ENCODE assay signal across 18 cellular contexts in genomic region chr18:79869591-79870368, GRCh38.
DNase-seq lines count a peak whose midpoint lies in the region; ATAC-seq and TF ChIP-seq lines count a peak whose summit lies in the region.
"Had no signal": no experiment of that assay in that cellular context is flagged by ENCODE, and none has a peak within 500 bp of the region (broad histone marks: within the 10 kb centered on the region; RNA-seq: fewer than 3 reads in every experiment).

No MANE protein-coding gene starts in this region.

- no peaks in the 10 kb centered on the region for H3K9me3 ChIP-seq in suprapubic skin
- H3K9me3 ChIP-seq: A549 had no signal

- no peak for TF ChIP-seq POLR2A in NB4 (IDR thresholded peaks at IDR 0.05; ENCODE audit: extremely low read depth, insufficient read length)
- TF ChIP-seq POLR2A in suprapubic skin (IDR thresholded peaks at IDR 0.05), result no peak

- 92% methylated on average over 30 of the region's 34 CpGs for WGBS in suprapubic skin

- no peaks in the 10 kb centered on the region for H3K36me3 ChIP-seq in suprapubic skin

- no peak for ATAC-seq in left lobe of liver
- ATAC-seq: CD8-positive, alpha-beta T cell; GM12878 had no signal

- peak; percentile 38 for DNase-seq in activated effector memory CD4-positive, alpha-beta T cell treated with anti-CD3 and anti-CD28 coated beads, Interleukin-2, amount 50 U/mL, for 16 hours
- no peak for DNase-seq in activated effector memory CD4-positive, alpha-beta T cell treated with Interleukin-2 at 50 U/mL for 16 hours
- DNase-seq in NB4 (ENCODE audit: low read depth) (peak; percentile 30), left lobe of liver (ENCODE audit: low spot score) (peak; percentile 23), suprapubic skin (ENCODE audit: low spot score in 2 of 2) (peak; percentile 43 to 53), caudate nucleus (lab: John Stamatoyannopoulos, UW) (no peak), NCI-H526 treated with DMSO at 0.1 percent for 48 hours (lab: John Stamatoyannopoulos, UW) (no peak)
- DNase-seq: Calu3, GF-D8, H9, KBM-7, NCI-H1105 treated with DMSO at 0.1 percent for 48 hours, NCI-H2081 treated with DMSO at 0.1 percent for 48 hours, NCI-H510A, NCI-H774 had no signal

- no peak for TF ChIP-seq EP300 in suprapubic skin (IDR thresholded peaks at IDR 0.05)

- H3K4me3 ChIP-seq in NB4 (ENCODE audit: low read depth, low read length) (no peak overlapping the region), suprapubic skin (no peak overlapping the region)
- H3K4me3 ChIP-seq: A549, GM12878 had no signal

- TF ChIP-seq CTCF in NB4 (IDR thresholded peaks at IDR 0.05; ENCODE audit: low read depth, low read length), result no peak
- TF ChIP-seq CTCF in suprapubic skin (IDR thresholded peaks at IDR 0.05), result no peak

- H3K27ac ChIP-seq in suprapubic skin, result no peak overlapping the region
- no peak overlapping the region for H3K27ac ChIP-seq in caudate nucleus (ENCODE audit: low read depth, low read length)
- H3K27ac ChIP-seq: A549 had no signal

- H3K27me3 ChIP-seq in suprapubic skin, result peaks cover 36% of the 10 kb centered on the region

- no peaks in the 10 kb centered on the region for H3K4me1 ChIP-seq in suprapubic skin
- H3K4me1 ChIP-seq: A549 had no signal

Comparison
In these comparisons a context has a peak if more than half of its experiments do, and no peak if none do; other contexts are left out.
1. DNase-seq: peak in activated effector memory CD4-positive, alpha-beta T cell treated with anti-CD3 and anti-CD28 coated beads, Interleukin-2, amount 50 U/mL, for 16 hours (single experiment), NB4 (single experiment), left lobe of liver (single experiment) and suprapubic skin (2 of 2); none in activated effector memory CD4-positive, alpha-beta T cell treated with Interleukin-2 at 50 U/mL for 16 hours (single experiment), caudate nucleus (0 of 61) and NCI-H526 treated with DMSO at 0.1 percent for 48 hours (single experiment).